Comparison of ENCODE assay signal across 8 cellular contexts in the genomic region with DNA sequence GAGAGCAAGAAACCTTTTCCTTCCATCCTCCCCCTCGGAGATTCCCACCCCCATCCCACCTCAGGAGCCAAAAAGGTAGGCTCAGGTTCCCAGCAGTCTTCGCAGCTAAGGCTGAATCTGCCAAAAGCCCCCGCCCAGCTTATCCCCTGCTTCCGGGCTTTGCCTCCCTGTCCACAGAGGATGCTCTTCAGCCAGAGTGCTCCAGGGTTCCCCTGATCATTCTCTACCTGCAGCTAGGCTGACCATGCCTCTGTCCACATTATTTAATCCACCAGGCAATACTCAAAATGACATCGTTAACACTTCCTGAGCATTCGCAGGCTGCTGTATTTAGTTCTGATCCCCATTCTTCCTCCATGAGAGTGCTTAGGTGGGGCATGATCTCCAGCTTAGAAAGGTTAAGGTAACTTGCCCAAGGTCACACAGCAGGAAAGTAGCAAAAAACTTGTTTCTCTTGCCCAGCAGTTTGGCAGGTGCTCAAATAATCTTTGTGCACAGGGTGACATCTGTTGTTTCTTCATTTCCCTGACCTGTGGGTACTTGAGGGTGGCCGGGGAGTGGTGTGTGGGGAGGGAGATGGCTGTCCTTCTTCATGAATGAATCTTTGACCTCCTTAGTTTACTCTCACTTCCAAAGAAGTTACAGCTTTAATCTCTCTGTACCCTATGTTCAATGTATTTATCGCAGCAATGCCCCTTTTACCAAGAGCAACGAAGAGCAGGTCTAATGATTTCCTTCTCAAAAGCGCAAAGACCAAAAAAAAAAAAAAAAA. TPM values are rescaled to one million over a fixed set of nuclear protein-coding genes. Genes with fewer than 3 reads are reported as not detected.
A peak's percentile ranks its signal among the peaks of the same experiment; 100 is the strongest.
DNase-seq lines count a peak whose midpoint lies in the region; ATAC-seq and TF ChIP-seq lines count a peak whose summit lies in the region.

No MANE protein-coding gene starts in this region.

- no peak for DNase-seq in activated naive CD4-positive, alpha-beta T cell treated with anti-CD3 and anti-CD28 coated beads for 36 hours
- no peak for DNase-seq in activated naive CD4-positive, alpha-beta T cell treated with Interleukin-2 at 50 U/mL for 16 hours
- DNase-seq in T-cell (no peak), glutamatergic neuron (no peak), NCI-H1092 treated with DMSO at 0.1 percent for 48 hours (lab: John Stamatoyannopoulos, UW) (no peak)

- TF ChIP-seq CTCF in glutamatergic neuron (IDR thresholded peaks at IDR 0.05; ENCODE audit: partially characterized antibody, unreplicated experiment), result no peak

- no peak overlapping the region for H3K27ac ChIP-seq in skeletal muscle tissue (ENCODE audit: low read depth, low read length)

- H3K4me3 Mint-ChIP-seq in activated naive CD4-positive, alpha-beta T cell treated with anti-CD3 and anti-CD28 coated beads for 36 hours, result peak overlapping the region; percentile 87
- H3K4me3 Mint-ChIP-seq in T-cell (peak overlapping the region; percentile 83 to 90 (median 86)), glutamatergic neuron (ENCODE audit: unreplicated experiment) (peak overlapping the region; percentile 87)

- no peaks in the 10 kb centered on the region for H3K27me3 ChIP-seq in skeletal muscle tissue (ENCODE audit: control insufficient read depth in 3 of 3, insufficient read depth in 3 of 3, low read length in 3 of 3)

- H3K9me3 ChIP-seq in skeletal muscle tissue (ENCODE audit: control insufficient read depth in 3 of 3, low read length in 3 of 3), result no peaks in the 10 kb centered on the region

- peaks cover 58% of the 10 kb centered on the region for H3K4me1 Mint-ChIP-seq in activated naive CD4-positive, alpha-beta T cell treated with anti-CD3 and anti-CD28 coated beads for 36 hours (ENCODE audit: low read depth)
- H3K4me1 Mint-ChIP-seq in T-cell, result peaks cover 21 to 39% (median 23%) of the 10 kb centered on the region in 3 donors
- H3K4me1 Mint-ChIP-seq in glutamatergic neuron (ENCODE audit: low read depth, unreplicated experiment), result peaks cover 19% of the 10 kb centered on the region

- intact Hi-C loops in activated naive CD4-positive, alpha-beta T cell treated with anti-CD3 and anti-CD28 coated beads for 36 hours (cut with micrococcal nuclease), result no loop called here

- H3K27ac Mint-ChIP-seq in activated naive CD4-positive, alpha-beta T cell treated with anti-CD3 and anti-CD28 coated beads for 36 hours, result peak overlapping the region; percentile 88
- H3K27ac Mint-ChIP-seq in T-cell (peak overlapping the region; percentile 81 to 84), glutamatergic neuron (ENCODE audit: unreplicated experiment) (peak overlapping the region; percentile 79)

- POLR2A ChIA-PET in T-cell (lab: Charles Lee), result interaction anchor here in 1 of 2 donors (0.7 kb wide), 1 partner anchor 12 kb away, joined by 6 read pairs; no protein-coding TSS in a partner anchor

- peaks cover 0 to 6% (median 0%) of the 10 kb centered on the region in 3 donors for H3K36me3 ChIP-seq in skeletal muscle tissue (ENCODE audit: control insufficient read depth in 3 of 3, insufficient read depth in 3 of 3, low read length in 3 of 3)

- H3K9ac ChIP-seq in skeletal muscle tissue (ENCODE audit: low read depth in 1 of 3, low read length in 3 of 3), result peak overlapping the region; percentile 7 to 62 (median 43)

- H3K9me3 Mint-ChIP-seq in activated naive CD4-positive, alpha-beta T cell treated with anti-CD3 and anti-CD28 coated beads for 36 hours, result no peaks in the 10 kb centered on the region
- H3K9me3 Mint-ChIP-seq in T-cell (no peaks in the 10 kb centered on the region), glutamatergic neuron (ENCODE audit: unreplicated experiment) (peaks cover 7% of the 10 kb centered on the region)

- peaks cover 15 to 24% (median 22%) of the 10 kb centered on the region in 3 donors for H3K4me1 ChIP-seq in skeletal muscle tissue (ENCODE audit: control insufficient read depth in 3 of 3, insufficient read depth in 3 of 3, low read length in 3 of 3)

- no peaks in the 10 kb centered on the region for H3K27me3 Mint-ChIP-seq in activated naive CD4-positive, alpha-beta T cell treated with anti-CD3 and anti-CD28 coated beads for 36 hours (ENCODE audit: low read depth)
- H3K27me3 Mint-ChIP-seq in T-cell (no peaks in the 10 kb centered on the region), glutamatergic neuron (ENCODE audit: unreplicated experiment) (peaks cover 8% of the 10 kb centered on the region)

- peaks cover 16% of the 10 kb centered on the region for H3K36me3 Mint-ChIP-seq in activated naive CD4-positive, alpha-beta T cell treated with anti-CD3 and anti-CD28 coated beads for 36 hours (ENCODE audit: low read depth)
- no peaks in the 10 kb centered on the region for H3K36me3 Mint-ChIP-seq in T-cell
- H3K36me3 Mint-ChIP-seq in glutamatergic neuron (ENCODE audit: unreplicated experiment), result no peaks in the 10 kb centered on the region

- ATAC-seq in T-cell (replicated peaks in 1 of 4) (no peak), HG02678 (IDR thresholded peaks at IDR 0.05; ENCODE audit: unreplicated experiment) (no peak), HG03025 (IDR thresholded peaks at IDR 0.05; ENCODE audit: low FRiP score, unreplicated experiment) (no peak)

- CTCF ChIA-PET in activated naive CD4-positive, alpha-beta T cell treated with anti-CD3 and anti-CD28 coated beads for 36 hours (lab: Charles Lee), result interaction anchor here (0.8 to 2.4 kb wide), 8 partner anchors 12 to 109 kb away, joined by 3 to 8 read pairs (median 4); a partner anchor contains a TSS
- CTCF ChIA-PET in T-cell (lab: Charles Lee), result interaction anchor here (0.5 to 1.2 kb wide), 4 partner anchors 28 to 192 kb away, joined by 3 to 14 read pairs (median 4); no protein-coding TSS in a partner anchor

- peak overlapping the region; percentile 32 to 83 (median 67) for H3K4me3 ChIP-seq in skeletal muscle tissue (ENCODE audit: low read length in 3 of 3)

RNA-seq across cellular contexts. Expression of a gene that starts 0.9 kb away (rescaled TPM):
- total RNA-seq in activated naive CD4-positive, alpha-beta T cell treated with anti-CD3 and anti-CD28 coated beads for 36 hours, result 10 to 100 TPM; 19.5 to 19.7 TPM
- 10 to 100 TPM in 1 of 5 donors, 1 to 10 TPM in 4; 4.5 to 20.5 (median 7.2) TPM for total RNA-seq in T-cell
- total RNA-seq in glutamatergic neuron (ENCODE audit: unreplicated experiment), result 30.7 TPM
- 7.8 TPM for total RNA-seq in skeletal muscle tissue

RNA-seq across cellular contexts. Expression of a gene that starts 40.0 kb away (rescaled TPM):
- 10 to 100 TPM; 50.6 to 52.3 TPM for total RNA-seq in activated naive CD4-positive, alpha-beta T cell treated with anti-CD3 and anti-CD28 coated beads for 36 hours
- total RNA-seq in T-cell (10 to 100 TPM in 4 of 5 donors, 1 to 10 TPM in 1; 7.9 to 37.3 (median 20.8) TPM), glutamatergic neuron (ENCODE audit: unreplicated experiment) (not detected), skeletal muscle tissue (not detected)

RNA-seq across cellular contexts. Expression of a gene that starts 43.4 kb away (rescaled TPM):
- 100 to 1,000 TPM; 602 to 614 TPM for total RNA-seq in activated naive CD4-positive, alpha-beta T cell treated with anti-CD3 and anti-CD28 coated beads for 36 hours
- total RNA-seq in T-cell (100 to 1,000 TPM; 216 to 262 (median 240) TPM), glutamatergic neuron (ENCODE audit: unreplicated experiment) (350 TPM), skeletal muscle tissue (119 TPM)
